ENCODE assay signal across 1 cellular context in the genomic region with DNA sequence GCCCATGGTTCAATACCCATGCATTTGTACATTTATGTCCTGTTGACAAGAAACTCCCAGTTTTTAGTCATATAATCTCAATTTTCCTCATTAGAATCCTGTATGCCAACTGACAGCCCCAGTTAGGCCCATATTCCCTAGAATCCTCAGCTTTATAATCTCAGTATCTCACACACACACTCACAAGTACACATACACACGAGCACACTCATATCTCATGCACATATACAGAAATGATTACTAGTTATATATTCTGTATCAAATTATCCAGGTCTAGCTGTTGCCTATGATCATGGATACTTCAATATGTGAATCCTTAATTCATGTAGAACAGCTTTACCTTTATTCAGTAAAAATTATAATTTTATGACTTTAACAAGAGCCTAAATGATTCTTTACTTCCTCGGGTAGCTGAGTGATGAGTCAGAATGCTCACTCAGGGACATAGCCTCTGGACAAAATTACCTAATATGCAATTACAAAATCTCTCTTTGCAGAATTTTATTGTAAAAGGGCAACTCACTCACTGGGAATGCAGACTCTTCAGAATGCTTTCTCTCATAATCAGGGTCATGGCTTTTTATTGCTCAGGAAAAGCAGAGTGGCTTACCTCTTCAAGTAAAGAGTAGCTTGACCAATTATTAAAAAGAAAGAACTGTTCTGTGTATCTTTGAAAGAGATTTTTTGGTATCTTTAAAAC.
TF ChIP-seq lines count a peak whose summit lies in the region.

No MANE protein-coding gene starts in this region.

TF ChIP-seq in HepG2, 621 proteins besides CTCF, POLR2A, EP300 and RAD21 (continued from another document):
- TF ChIP-seq, protein P1, sequence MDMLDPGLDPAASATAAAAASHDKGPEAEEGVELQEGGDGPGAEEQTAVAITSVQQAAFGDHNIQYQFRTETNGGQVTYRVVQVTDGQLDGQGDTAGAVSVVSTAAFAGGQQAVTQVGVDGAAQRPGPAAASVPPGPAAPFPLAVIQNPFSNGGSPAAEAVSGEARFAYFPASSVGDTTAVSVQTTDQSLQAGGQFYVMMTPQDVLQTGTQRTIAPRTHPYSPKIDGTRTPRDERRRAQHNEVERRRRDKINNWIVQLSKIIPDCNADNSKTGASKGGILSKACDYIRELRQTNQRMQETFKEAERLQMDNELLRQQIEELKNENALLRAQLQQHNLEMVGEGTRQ (IDR thresholded peaks at IDR 0.05; ENCODE audit: low read depth, low read length): no peak
- TF ChIP-seq, protein P1 (CRISPR knock-in tag; IDR thresholded peaks at IDR 0.05; ENCODE audit: borderline replicate concordance): no peak
- TF ChIP-seq, protein P2, sequence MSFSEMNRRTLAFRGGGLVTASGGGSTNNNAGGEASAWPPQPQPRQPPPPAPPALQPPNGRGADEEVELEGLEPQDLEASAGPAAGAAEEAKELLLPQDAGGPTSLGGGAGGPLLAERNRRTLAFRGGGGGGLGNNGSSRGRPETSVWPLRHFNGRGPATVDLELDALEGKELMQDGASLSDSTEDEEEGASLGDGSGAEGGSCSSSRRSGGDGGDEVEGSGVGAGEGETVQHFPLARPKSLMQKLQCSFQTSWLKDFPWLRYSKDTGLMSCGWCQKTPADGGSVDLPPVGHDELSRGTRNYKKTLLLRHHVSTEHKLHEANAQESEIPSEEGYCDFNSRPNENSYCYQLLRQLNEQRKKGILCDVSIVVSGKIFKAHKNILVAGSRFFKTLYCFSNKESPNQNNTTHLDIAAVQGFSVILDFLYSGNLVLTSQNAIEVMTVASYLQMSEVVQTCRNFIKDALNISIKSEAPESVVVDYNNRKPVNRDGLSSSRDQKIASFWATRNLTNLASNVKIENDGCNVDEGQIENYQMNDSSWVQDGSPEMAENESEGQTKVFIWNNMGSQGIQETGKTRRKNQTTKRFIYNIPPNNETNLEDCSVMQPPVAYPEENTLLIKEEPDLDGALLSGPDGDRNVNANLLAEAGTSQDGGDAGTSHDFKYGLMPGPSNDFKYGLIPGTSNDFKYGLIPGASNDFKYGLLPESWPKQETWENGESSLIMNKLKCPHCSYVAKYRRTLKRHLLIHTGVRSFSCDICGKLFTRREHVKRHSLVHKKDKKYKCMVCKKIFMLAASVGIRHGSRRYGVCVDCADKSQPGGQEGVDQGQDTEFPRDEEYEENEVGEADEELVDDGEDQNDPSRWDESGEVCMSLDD (CRISPR knock-in tag; IDR thresholded peaks at IDR 0.05; ENCODE audit: borderline replicate concordance): no peak
- TF ChIP-seq, protein P3, sequence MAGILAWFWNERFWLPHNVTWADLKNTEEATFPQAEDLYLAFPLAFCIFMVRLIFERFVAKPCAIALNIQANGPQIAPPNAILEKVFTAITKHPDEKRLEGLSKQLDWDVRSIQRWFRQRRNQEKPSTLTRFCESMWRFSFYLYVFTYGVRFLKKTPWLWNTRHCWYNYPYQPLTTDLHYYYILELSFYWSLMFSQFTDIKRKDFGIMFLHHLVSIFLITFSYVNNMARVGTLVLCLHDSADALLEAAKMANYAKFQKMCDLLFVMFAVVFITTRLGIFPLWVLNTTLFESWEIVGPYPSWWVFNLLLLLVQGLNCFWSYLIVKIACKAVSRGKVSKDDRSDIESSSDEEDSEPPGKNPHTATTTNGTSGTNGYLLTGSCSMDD (CRISPR knock-in tag; IDR thresholded peaks at IDR 0.05): no peak
- TF ChIP-seq, protein P4, sequence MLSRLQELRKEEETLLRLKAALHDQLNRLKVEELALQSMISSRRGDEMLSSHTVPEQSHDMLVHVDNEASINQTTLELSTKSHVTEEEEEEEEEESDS (CRISPR knock-in tag; IDR thresholded peaks at IDR 0.05; ENCODE audit: borderline replicate concordance): no peak
- TF ChIP-seq, protein P5, sequence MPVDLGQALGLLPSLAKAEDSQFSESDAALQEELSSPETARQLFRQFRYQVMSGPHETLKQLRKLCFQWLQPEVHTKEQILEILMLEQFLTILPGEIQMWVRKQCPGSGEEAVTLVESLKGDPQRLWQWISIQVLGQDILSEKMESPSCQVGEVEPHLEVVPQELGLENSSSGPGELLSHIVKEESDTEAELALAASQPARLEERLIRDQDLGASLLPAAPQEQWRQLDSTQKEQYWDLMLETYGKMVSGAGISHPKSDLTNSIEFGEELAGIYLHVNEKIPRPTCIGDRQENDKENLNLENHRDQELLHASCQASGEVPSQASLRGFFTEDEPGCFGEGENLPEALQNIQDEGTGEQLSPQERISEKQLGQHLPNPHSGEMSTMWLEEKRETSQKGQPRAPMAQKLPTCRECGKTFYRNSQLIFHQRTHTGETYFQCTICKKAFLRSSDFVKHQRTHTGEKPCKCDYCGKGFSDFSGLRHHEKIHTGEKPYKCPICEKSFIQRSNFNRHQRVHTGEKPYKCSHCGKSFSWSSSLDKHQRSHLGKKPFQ (CRISPR knock-in tag; IDR thresholded peaks at IDR 0.05; ENCODE audit: insufficient replicate concordance): no peak
- TF ChIP-seq, protein P6, sequence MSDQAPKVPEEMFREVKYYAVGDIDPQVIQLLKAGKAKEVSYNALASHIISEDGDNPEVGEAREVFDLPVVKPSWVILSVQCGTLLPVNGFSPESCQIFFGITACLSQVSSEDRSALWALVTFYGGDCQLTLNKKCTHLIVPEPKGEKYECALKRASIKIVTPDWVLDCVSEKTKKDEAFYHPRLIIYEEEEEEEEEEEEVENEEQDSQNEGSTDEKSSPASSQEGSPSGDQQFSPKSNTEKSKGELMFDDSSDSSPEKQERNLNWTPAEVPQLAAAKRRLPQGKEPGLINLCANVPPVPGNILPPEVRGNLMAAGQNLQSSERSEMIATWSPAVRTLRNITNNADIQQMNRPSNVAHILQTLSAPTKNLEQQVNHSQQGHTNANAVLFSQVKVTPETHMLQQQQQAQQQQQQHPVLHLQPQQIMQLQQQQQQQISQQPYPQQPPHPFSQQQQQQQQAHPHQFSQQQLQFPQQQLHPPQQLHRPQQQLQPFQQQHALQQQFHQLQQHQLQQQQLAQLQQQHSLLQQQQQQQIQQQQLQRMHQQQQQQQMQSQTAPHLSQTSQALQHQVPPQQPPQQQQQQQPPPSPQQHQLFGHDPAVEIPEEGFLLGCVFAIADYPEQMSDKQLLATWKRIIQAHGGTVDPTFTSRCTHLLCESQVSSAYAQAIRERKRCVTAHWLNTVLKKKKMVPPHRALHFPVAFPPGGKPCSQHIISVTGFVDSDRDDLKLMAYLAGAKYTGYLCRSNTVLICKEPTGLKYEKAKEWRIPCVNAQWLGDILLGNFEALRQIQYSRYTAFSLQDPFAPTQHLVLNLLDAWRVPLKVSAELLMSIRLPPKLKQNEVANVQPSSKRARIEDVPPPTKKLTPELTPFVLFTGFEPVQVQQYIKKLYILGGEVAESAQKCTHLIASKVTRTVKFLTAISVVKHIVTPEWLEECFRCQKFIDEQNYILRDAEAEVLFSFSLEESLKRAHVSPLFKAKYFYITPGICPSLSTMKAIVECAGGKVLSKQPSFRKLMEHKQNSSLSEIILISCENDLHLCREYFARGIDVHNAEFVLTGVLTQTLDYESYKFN (CRISPR knock-in tag; conservative IDR thresholded peaks at IDR 0.05): no peak
- no peak for TF ChIP-seq FLYWCH1 (CRISPR knock-in tag; IDR thresholded peaks at IDR 0.05)
- no peak for TF ChIP-seq KLF12 (CRISPR knock-in tag; IDR thresholded peaks at IDR 0.05; ENCODE audit: borderline replicate concordance)
- TF ChIP-seq NFIB (CRISPR knock-in tag; IDR thresholded peaks at IDR 0.05; ENCODE audit: borderline replicate concordance): no peak
- TF ChIP-seq, protein P7, sequence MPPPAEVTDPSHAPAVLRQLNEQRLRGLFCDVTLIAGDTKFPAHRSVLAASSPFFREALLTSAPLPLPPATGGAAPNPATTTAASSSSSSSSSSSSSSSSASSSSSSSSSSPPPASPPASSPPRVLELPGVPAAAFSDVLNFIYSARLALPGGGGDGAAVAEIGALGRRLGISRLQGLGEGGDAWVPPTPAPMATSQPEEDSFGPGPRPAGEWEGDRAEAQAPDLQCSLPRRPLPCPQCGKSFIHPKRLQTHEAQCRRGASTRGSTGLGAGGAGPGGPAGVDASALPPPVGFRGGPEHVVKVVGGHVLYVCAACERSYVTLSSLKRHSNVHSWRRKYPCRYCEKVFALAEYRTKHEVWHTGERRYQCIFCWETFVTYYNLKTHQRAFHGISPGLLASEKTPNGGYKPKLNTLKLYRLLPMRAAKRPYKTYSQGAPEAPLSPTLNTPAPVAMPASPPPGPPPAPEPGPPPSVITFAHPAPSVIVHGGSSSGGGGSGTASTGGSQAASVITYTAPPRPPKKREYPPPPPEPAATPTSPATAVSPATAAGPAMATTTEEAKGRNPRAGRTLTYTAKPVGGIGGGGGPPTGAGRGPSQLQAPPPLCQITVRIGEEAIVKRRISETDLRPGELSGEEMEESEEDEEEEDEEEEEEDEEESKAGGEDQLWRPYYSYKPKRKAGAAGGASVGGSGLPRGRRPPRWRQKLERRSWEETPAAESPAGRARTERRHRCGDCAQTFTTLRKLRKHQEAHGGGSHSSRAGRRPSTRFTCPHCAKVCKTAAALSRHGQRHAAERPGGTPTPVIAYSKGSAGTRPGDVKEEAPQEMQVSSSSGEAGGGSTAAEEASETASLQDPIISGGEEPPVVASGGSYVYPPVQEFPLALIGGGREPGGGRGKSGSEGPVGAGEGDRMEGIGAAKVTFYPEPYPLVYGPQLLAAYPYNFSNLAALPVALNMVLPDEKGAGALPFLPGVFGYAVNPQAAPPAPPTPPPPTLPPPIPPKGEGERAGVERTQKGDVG (CRISPR knock-in tag; IDR thresholded peaks at IDR 0.05; ENCODE audit: borderline replicate concordance): no peak
- TF ChIP-seq ZNF350 (CRISPR knock-in tag; IDR thresholded peaks at IDR 0.05; ENCODE audit: borderline replicate concordance, low read depth): no peak
- no peak for TF ChIP-seq MZF1 (CRISPR knock-in tag; IDR thresholded peaks at IDR 0.05; ENCODE audit: borderline replicate concordance)
- TF ChIP-seq, protein P8, sequence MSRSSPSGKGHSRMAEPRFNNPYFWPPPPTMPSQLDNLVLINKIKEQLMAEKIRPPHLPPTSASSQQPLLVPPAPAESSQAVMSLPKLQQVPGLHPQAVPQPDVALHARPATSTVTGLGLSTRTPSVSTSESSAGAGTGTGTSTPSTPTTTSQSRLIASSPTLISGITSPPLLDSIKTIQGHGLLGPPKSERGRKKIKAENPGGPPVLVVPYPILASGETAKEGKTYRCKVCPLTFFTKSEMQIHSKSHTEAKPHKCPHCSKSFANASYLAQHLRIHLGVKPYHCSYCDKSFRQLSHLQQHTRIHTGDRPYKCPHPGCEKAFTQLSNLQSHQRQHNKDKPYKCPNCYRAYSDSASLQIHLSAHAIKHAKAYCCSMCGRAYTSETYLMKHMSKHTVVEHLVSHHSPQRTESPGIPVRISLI (CRISPR knock-in tag; IDR thresholded peaks at IDR 0.05; ENCODE audit: borderline replicate concordance): no peak
- TF ChIP-seq, protein P9, sequence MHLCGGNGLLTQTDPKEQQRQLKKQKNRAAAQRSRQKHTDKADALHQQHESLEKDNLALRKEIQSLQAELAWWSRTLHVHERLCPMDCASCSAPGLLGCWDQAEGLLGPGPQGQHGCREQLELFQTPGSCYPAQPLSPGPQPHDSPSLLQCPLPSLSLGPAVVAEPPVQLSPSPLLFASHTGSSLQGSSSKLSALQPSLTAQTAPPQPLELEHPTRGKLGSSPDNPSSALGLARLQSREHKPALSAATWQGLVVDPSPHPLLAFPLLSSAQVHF (CRISPR knock-in tag; IDR thresholded peaks at IDR 0.05): no peak
TF ChIP-seq in HepG2: peak in this region for 0.
